1 cellular context compared by ENCODE assay signal in genomic region chr17:43456661-43457361, GRCh38.
TF ChIP-seq lines count a peak whose summit lies in the region.

No MANE protein-coding gene starts in this region.

TF ChIP-seq in HepG2, 621 proteins besides CTCF, POLR2A, EP300 and RAD21 (continued from another document and continues in another):
- TF ChIP-seq AFF4 (CRISPR knock-in tag; IDR thresholded peaks at IDR 0.05) (no peak; the same call in 1 of the 2 replicates), ZHX1 (CRISPR knock-in tag; IDR thresholded peaks at IDR 0.05; ENCODE audit: low read depth) (peak; percentile 84), ZNF441 (CRISPR knock-in tag; IDR thresholded peaks at IDR 0.05; ENCODE audit: borderline replicate concordance) (peak; percentile 93), MYC (CRISPR knock-in tag; IDR thresholded peaks at IDR 0.05; ENCODE audit: borderline replicate concordance) (peak; percentile 99), CREB1 (IDR thresholded peaks at IDR 0.05) (peak; percentile 34; the same call in 1 of the 2 replicates), CREB1 (CRISPR knock-in tag; IDR thresholded peaks at IDR 0.05) (peak; percentile 87), PHF8 (CRISPR knock-in tag; IDR thresholded peaks at IDR 0.05) (no peak; the same call in 1 of the 2 replicates), ZNF24 (IDR thresholded peaks at IDR 0.05) (no peak), MTERF4 (CRISPR knock-in tag; IDR thresholded peaks at IDR 0.05) (peak; percentile 65), ZBED4 (CRISPR knock-in tag; IDR thresholded peaks at IDR 0.05; ENCODE audit: borderline replicate concordance) (no peak), E2F5 (CRISPR knock-in tag; conservative IDR thresholded peaks at IDR 0.05) (no peak), ZNF468 (CRISPR knock-in tag; IDR thresholded peaks at IDR 0.05) (no peak), ZNF569 (CRISPR knock-in tag; IDR thresholded peaks at IDR 0.05; ENCODE audit: borderline replicate concordance) (no peak), ZNF138 (CRISPR knock-in tag; IDR thresholded peaks at IDR 0.05; ENCODE audit: low read depth) (no peak), ATAD3A (CRISPR knock-in tag; IDR thresholded peaks at IDR 0.05) (no peak), GFI1 (CRISPR knock-in tag; IDR thresholded peaks at IDR 0.05; ENCODE audit: borderline replicate concordance) (peak; percentile 91), CBX1 (IDR thresholded peaks at IDR 0.05; ENCODE audit: low read depth) (no peak), ETV5 (CRISPR knock-in tag; IDR thresholded peaks at IDR 0.05; ENCODE audit: borderline replicate concordance) (peak; percentile 100), PATZ1 (CRISPR knock-in tag; IDR thresholded peaks at IDR 0.05) (peak; percentile 88), ZNF546 (CRISPR knock-in tag; conservative IDR thresholded peaks at IDR 0.05) (no peak), ZNF670 (CRISPR knock-in tag; IDR thresholded peaks at IDR 0.05; ENCODE audit: borderline replicate concordance) (0 out of 2 replicates have a peak, but pooled peaks have one; percentile 53), ZNF296 (CRISPR knock-in tag; conservative IDR thresholded peaks at IDR 0.05) (no peak; the same call in 1 of the 2 replicates), FOXC1 (CRISPR knock-in tag; IDR thresholded peaks at IDR 0.05; ENCODE audit: borderline replicate concordance) (peak; percentile 48; the same call in 1 of the 2 replicates), SAFB2 (CRISPR knock-in tag; IDR thresholded peaks at IDR 0.05; ENCODE audit: borderline replicate concordance, low read depth) (no peak; the same call in 1 of the 2 replicates), REST (IDR thresholded peaks at IDR 0.05; ENCODE audit: borderline replicate concordance in 1 of 2, low read depth in 1 of 2, low read length in 2 of 2) (peak in 1 of 2 experiments; percentile 70; a peak in 2 of 4 replicates), ZMAT5 (CRISPR knock-in tag; IDR thresholded peaks at IDR 0.05; ENCODE audit: borderline replicate concordance, low read depth) (no peak), ATRX (CRISPR knock-in tag; IDR thresholded peaks at IDR 0.05; ENCODE audit: borderline replicate concordance) (no peak), MAX (IDR thresholded peaks at IDR 0.05) (peak; percentile 98), PPARG (CRISPR knock-in tag; conservative IDR thresholded peaks at IDR 0.05) (peak; percentile 97), ZNF513 (CRISPR knock-in tag; conservative IDR thresholded peaks at IDR 0.05) (no peak), RXRB (CRISPR knock-in tag; IDR thresholded peaks at IDR 0.05; ENCODE audit: borderline replicate concordance) (peak; percentile 100), ZNF766 (CRISPR knock-in tag; IDR thresholded peaks at IDR 0.05; ENCODE audit: borderline replicate concordance) (no peak), YEATS4 (CRISPR knock-in tag; IDR thresholded peaks at IDR 0.05; ENCODE audit: borderline replicate concordance) (peak; percentile 95), SMARCE1 (IDR thresholded peaks at IDR 0.05; ENCODE audit: borderline replicate concordance) (no peak), ZNF576 (CRISPR knock-in tag; IDR thresholded peaks at IDR 0.05) (no peak), LCORL (IDR thresholded peaks at IDR 0.05) (peak; percentile 12; the same call in 1 of the 2 replicates), LCORL (CRISPR knock-in tag; IDR thresholded peaks at IDR 0.05) (peak; percentile 93), SP5 (CRISPR knock-in tag; IDR thresholded peaks at IDR 0.05; ENCODE audit: borderline replicate concordance, low read depth) (peak; percentile 98), ZNF614 (CRISPR knock-in tag; IDR thresholded peaks at IDR 0.05; ENCODE audit: borderline replicate concordance) (peak; percentile 99)
